1 cellular context compared by ENCODE assay signal in genomic region chr1:244599937-244600350, GRCh38.
TF ChIP-seq lines count a peak whose summit lies in the region.

No MANE protein-coding gene starts in this region.

TF ChIP-seq in K562, 482 proteins besides CTCF, POLR2A, EP300 and RAD21 (continued from another document and continues in another):
- TF ChIP-seq, protein P1, sequence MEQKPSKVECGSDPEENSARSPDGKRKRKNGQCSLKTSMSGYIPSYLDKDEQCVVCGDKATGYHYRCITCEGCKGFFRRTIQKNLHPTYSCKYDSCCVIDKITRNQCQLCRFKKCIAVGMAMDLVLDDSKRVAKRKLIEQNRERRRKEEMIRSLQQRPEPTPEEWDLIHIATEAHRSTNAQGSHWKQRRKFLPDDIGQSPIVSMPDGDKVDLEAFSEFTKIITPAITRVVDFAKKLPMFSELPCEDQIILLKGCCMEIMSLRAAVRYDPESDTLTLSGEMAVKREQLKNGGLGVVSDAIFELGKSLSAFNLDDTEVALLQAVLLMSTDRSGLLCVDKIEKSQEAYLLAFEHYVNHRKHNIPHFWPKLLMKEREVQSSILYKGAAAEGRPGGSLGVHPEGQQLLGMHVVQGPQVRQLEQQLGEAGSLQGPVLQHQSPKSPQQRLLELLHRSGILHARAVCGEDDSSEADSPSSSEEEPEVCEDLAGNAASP (IDR thresholded peaks at IDR 0.05) = no peak
- no peak for TF ChIP-seq HNRNPH1 (optimal IDR thresholded peaks at IDR 0.05; ENCODE audit: low read depth, low read length)
- TF ChIP-seq FIP1L1 (IDR thresholded peaks at IDR 0.05; ENCODE audit: low read depth, low read length, poor library complexity, severe bottlenecking) = no peak
- no peak for TF ChIP-seq SMAD4 (CRISPR knock-in tag; conservative IDR thresholded peaks at IDR 0.05)
- 0 out of 2 replicates have a peak, but pooled peaks have one; percentile 29 for TF ChIP-seq SMARCE1 (IDR thresholded peaks at IDR 0.05)
- TF ChIP-seq KLF13 (tag; IDR thresholded peaks at IDR 0.05; ENCODE audit: borderline replicate concordance, low read depth) = no peak
- TF ChIP-seq IFI16 (CRISPR knock-in tag; IDR thresholded peaks at IDR 0.05) = no peak
- TF ChIP-seq SMARCC2 (IDR thresholded peaks at IDR 0.05; ENCODE audit: low read depth) = no peak
- TF ChIP-seq ATF3 (IDR thresholded peaks at IDR 0.05) = peak; percentile 98
- TF ChIP-seq ATF3 (CRISPR knock-in tag; conservative IDR thresholded peaks at IDR 0.05) = 0 out of 2 replicates have a peak, but pooled peaks have one; percentile 39
- TF ChIP-seq, protein P2, sequence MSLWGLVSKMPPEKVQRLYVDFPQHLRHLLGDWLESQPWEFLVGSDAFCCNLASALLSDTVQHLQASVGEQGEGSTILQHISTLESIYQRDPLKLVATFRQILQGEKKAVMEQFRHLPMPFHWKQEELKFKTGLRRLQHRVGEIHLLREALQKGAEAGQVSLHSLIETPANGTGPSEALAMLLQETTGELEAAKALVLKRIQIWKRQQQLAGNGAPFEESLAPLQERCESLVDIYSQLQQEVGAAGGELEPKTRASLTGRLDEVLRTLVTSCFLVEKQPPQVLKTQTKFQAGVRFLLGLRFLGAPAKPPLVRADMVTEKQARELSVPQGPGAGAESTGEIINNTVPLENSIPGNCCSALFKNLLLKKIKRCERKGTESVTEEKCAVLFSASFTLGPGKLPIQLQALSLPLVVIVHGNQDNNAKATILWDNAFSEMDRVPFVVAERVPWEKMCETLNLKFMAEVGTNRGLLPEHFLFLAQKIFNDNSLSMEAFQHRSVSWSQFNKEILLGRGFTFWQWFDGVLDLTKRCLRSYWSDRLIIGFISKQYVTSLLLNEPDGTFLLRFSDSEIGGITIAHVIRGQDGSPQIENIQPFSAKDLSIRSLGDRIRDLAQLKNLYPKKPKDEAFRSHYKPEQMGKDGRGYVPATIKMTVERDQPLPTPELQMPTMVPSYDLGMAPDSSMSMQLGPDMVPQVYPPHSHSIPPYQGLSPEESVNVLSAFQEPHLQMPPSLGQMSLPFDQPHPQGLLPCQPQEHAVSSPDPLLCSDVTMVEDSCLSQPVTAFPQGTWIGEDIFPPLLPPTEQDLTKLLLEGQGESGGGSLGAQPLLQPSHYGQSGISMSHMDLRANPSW (CRISPR knock-in tag; IDR thresholded peaks at IDR 0.05) = no peak
- TF ChIP-seq ZNF408 (CRISPR knock-in tag; IDR thresholded peaks at IDR 0.05; ENCODE audit: low read depth) = no peak
- TF ChIP-seq MXD1 (CRISPR knock-in tag; IDR thresholded peaks at IDR 0.05; ENCODE audit: borderline replicate concordance, poor library complexity, severe bottlenecking) = no peak
- no peak for TF ChIP-seq GABPB1 (CRISPR knock-in tag; IDR thresholded peaks at IDR 0.05)
- TF ChIP-seq, protein P3, sequence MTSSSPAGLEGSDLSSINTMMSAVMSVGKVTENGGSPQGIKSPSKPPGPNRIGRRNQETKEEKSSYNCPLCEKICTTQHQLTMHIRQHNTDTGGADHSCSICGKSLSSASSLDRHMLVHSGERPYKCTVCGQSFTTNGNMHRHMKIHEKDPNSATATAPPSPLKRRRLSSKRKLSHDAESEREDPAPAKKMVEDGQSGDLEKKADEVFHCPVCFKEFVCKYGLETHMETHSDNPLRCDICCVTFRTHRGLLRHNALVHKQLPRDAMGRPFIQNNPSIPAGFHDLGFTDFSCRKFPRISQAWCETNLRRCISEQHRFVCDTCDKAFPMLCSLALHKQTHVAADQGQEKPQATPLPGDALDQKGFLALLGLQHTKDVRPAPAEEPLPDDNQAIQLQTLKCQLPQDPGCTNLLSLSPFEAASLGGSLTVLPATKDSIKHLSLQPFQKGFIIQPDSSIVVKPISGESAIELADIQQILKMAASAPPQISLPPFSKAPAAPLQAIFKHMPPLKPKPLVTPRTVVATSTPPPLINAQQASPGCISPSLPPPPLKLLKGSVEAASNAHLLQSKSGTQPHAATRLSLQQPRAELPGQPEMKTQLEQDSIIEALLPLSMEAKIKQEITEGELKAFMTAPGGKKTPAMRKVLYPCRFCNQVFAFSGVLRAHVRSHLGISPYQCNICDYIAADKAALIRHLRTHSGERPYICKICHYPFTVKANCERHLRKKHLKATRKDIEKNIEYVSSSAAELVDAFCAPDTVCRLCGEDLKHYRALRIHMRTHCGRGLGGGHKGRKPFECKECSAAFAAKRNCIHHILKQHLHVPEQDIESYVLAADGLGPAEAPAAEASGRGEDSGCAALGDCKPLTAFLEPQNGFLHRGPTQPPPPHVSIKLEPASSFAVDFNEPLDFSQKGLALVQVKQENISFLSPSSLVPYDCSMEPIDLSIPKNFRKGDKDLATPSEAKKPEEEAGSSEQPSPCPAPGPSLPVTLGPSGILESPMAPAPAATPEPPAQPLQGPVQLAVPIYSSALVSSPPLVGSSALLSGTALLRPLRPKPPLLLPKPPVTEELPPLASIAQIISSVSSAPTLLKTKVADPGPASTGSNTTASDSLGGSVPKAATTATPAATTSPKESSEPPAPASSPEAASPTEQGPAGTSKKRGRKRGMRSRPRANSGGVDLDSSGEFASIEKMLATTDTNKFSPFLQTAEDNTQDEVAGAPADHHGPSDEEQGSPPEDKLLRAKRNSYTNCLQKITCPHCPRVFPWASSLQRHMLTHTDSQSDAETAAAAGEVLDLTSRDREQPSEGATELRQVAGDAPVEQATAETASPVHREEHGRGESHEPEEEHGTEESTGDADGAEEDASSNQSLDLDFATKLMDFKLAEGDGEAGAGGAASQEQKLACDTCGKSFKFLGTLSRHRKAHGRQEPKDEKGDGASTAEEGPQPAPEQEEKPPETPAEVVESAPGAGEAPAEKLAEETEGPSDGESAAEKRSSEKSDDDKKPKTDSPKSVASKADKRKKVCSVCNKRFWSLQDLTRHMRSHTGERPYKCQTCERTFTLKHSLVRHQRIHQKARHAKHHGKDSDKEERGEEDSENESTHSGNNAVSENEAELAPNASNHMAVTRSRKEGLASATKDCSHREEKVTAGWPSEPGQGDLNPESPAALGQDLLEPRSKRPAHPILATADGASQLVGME (CRISPR knock-in tag; IDR thresholded peaks at IDR 0.05) = no peak
- no peak for TF ChIP-seq CCAR2 (IDR thresholded peaks at IDR 0.05; ENCODE audit: low read depth, low read length)
- TF ChIP-seq BCL6 (CRISPR knock-in tag; IDR thresholded peaks at IDR 0.05) = no peak
- no peak for TF ChIP-seq ZNF354B (CRISPR knock-in tag; IDR thresholded peaks at IDR 0.05)
- no peak for TF ChIP-seq TEAD4 (IDR thresholded peaks at IDR 0.05; ENCODE audit: low read length)
- no peak for TF ChIP-seq TEAD4 (CRISPR knock-in tag; IDR thresholded peaks at IDR 0.05; ENCODE audit: borderline replicate concordance)
- no peak for TF ChIP-seq SNRNP70 (optimal IDR thresholded peaks at IDR 0.05; ENCODE audit: low read depth, low read length)
- no peak for TF ChIP-seq MED1 (CRISPR knock-in tag; IDR thresholded peaks at IDR 0.05; ENCODE audit: borderline replicate concordance)
- no peak for TF ChIP-seq POLR2AphosphoS2 (IDR thresholded peaks at IDR 0.05; ENCODE audit: low read length)
- no peak for TF ChIP-seq HDGF (IDR thresholded peaks at IDR 0.05)
- no peak for TF ChIP-seq PML (IDR thresholded peaks at IDR 0.05; ENCODE audit: low read length)
- TF ChIP-seq, protein P4, sequence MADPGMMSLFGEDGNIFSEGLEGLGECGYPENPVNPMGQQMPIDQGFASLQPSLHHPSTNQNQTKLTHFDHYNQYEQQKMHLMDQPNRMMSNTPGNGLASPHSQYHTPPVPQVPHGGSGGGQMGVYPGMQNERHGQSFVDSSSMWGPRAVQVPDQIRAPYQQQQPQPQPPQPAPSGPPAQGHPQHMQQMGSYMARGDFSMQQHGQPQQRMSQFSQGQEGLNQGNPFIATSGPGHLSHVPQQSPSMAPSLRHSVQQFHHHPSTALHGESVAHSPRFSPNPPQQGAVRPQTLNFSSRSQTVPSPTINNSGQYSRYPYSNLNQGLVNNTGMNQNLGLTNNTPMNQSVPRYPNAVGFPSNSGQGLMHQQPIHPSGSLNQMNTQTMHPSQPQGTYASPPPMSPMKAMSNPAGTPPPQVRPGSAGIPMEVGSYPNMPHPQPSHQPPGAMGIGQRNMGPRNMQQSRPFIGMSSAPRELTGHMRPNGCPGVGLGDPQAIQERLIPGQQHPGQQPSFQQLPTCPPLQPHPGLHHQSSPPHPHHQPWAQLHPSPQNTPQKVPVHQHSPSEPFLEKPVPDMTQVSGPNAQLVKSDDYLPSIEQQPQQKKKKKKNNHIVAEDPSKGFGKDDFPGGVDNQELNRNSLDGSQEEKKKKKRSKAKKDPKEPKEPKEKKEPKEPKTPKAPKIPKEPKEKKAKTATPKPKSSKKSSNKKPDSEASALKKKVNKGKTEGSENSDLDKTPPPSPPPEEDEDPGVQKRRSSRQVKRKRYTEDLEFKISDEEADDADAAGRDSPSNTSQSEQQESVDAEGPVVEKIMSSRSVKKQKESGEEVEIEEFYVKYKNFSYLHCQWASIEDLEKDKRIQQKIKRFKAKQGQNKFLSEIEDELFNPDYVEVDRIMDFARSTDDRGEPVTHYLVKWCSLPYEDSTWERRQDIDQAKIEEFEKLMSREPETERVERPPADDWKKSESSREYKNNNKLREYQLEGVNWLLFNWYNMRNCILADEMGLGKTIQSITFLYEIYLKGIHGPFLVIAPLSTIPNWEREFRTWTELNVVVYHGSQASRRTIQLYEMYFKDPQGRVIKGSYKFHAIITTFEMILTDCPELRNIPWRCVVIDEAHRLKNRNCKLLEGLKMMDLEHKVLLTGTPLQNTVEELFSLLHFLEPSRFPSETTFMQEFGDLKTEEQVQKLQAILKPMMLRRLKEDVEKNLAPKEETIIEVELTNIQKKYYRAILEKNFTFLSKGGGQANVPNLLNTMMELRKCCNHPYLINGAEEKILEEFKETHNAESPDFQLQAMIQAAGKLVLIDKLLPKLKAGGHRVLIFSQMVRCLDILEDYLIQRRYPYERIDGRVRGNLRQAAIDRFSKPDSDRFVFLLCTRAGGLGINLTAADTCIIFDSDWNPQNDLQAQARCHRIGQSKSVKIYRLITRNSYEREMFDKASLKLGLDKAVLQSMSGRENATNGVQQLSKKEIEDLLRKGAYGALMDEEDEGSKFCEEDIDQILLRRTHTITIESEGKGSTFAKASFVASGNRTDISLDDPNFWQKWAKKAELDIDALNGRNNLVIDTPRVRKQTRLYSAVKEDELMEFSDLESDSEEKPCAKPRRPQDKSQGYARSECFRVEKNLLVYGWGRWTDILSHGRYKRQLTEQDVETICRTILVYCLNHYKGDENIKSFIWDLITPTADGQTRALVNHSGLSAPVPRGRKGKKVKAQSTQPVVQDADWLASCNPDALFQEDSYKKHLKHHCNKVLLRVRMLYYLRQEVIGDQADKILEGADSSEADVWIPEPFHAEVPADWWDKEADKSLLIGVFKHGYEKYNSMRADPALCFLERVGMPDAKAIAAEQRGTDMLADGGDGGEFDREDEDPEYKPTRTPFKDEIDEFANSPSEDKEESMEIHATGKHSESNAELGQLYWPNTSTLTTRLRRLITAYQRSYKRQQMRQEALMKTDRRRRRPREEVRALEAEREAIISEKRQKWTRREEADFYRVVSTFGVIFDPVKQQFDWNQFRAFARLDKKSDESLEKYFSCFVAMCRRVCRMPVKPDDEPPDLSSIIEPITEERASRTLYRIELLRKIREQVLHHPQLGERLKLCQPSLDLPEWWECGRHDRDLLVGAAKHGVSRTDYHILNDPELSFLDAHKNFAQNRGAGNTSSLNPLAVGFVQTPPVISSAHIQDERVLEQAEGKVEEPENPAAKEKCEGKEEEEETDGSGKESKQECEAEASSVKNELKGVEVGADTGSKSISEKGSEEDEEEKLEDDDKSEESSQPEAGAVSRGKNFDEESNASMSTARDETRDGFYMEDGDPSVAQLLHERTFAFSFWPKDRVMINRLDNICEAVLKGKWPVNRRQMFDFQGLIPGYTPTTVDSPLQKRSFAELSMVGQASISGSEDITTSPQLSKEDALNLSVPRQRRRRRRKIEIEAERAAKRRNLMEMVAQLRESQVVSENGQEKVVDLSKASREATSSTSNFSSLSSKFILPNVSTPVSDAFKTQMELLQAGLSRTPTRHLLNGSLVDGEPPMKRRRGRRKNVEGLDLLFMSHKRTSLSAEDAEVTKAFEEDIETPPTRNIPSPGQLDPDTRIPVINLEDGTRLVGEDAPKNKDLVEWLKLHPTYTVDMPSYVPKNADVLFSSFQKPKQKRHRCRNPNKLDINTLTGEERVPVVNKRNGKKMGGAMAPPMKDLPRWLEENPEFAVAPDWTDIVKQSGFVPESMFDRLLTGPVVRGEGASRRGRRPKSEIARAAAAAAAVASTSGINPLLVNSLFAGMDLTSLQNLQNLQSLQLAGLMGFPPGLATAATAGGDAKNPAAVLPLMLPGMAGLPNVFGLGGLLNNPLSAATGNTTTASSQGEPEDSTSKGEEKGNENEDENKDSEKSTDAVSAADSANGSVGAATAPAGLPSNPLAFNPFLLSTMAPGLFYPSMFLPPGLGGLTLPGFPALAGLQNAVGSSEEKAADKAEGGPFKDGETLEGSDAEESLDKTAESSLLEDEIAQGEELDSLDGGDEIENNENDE (IDR thresholded peaks at IDR 0.05; ENCODE audit: low read depth, low read length) = no peak
- peak; percentile 73 for TF ChIP-seq BHLHE40 (IDR thresholded peaks at IDR 0.05; ENCODE audit: low read length)
- TF ChIP-seq HMG20B (CRISPR knock-in tag; IDR thresholded peaks at IDR 0.05) = no peak
- no peak for TF ChIP-seq SMC3 (conservative IDR thresholded peaks at IDR 0.05; ENCODE audit: insufficient read depth, low read depth, low read length)
- no peak for TF ChIP-seq ZNF316 (IDR thresholded peaks at IDR 0.05)
- TF ChIP-seq CEBPG (CRISPR knock-in tag; IDR thresholded peaks at IDR 0.05) = no peak
- TF ChIP-seq CEBPG (tag; conservative IDR thresholded peaks at IDR 0.05 in 1 of 2, IDR thresholded peaks at IDR 0.05 in 1 of 2) = peak in 1 of 2 experiments; percentile 43; a peak in 1 of 4 replicates
- TF ChIP-seq ZNF644 (tag; IDR thresholded peaks at IDR 0.05; ENCODE audit: low read depth) = no peak
- TF ChIP-seq FOS (IDR thresholded peaks at IDR 0.05; ENCODE audit: extremely low read depth, insufficient read length) = peak; percentile 48
- peak; percentile 53 for TF ChIP-seq ARID1B (IDR thresholded peaks at IDR 0.05)
- TF ChIP-seq E2F1 (CRISPR knock-in tag; IDR thresholded peaks at IDR 0.05) = no peak
- peak; percentile 51; the same call in 1 of the 2 replicates for TF ChIP-seq CREB1 (IDR thresholded peaks at IDR 0.05)
- peak; percentile 43; the same call in 1 of the 2 replicates for TF ChIP-seq CREB1 (CRISPR knock-in tag; IDR thresholded peaks at IDR 0.05)
- TF ChIP-seq PHTF2 (CRISPR knock-in tag; IDR thresholded peaks at IDR 0.05) = no peak
- TF ChIP-seq PCBP1 (IDR thresholded peaks at IDR 0.05; ENCODE audit: low read depth, low read length, poor library complexity, severe bottlenecking) = no peak
